ENCODE assay signal across 1 cellular context in the genomic region with DNA sequence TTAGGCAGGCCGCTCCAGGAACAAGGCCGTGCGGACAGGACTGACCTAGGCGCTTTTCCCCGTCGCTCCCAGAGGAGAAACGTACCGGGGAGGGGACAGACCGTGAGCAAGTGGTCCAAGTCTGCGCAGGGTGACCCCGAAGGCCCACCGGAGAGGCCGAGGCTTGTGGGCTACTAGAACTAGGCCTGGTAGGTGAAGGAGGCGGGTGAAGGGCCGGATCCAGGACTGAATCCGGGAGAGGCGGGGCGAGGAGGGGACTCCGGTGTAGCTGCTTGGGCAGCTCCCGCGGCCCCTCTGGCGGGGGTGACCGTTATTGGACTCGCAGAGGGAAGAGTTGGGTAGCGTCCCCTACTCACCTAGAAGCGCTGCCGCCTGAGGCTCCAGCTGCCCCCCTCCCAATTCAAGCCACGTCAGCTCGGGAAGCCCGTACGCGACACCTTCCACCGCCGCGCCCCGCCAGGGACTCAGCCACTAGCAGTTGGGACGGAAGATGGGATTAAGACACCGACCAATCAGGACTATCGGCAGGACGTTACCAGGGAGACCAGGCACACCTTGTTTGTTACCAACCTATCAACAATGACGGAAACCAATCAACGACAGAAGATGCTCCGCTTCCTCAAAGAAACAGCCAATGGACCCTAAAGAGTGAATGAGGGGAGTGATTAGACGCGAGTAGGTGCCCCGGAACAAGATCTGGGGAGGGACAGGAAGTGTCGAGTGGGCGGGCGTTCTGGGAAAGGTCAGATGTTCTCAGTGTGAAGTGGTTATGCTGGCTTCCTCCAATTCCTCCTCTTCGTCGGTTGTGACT.
TF ChIP-seq lines count a peak whose summit lies in the region.

GOLGB1 (minus strand) TSS at position 466 of the 811 bp plus-strand sequence. CDS start 18,770 bp downstream, outside the sequence.

TF ChIP-seq in HepG2, 621 proteins besides CTCF, POLR2A, EP300 and RAD21 (continued from another document and continues in another):
- 0 out of 2 replicates have a peak, but pooled peaks have one; percentile 42 for TF ChIP-seq ZNF142 (CRISPR knock-in tag; IDR thresholded peaks at IDR 0.05)
- no peak for TF ChIP-seq ZBTB21 (CRISPR knock-in tag; IDR thresholded peaks at IDR 0.05)
- TF ChIP-seq, protein P1, sequence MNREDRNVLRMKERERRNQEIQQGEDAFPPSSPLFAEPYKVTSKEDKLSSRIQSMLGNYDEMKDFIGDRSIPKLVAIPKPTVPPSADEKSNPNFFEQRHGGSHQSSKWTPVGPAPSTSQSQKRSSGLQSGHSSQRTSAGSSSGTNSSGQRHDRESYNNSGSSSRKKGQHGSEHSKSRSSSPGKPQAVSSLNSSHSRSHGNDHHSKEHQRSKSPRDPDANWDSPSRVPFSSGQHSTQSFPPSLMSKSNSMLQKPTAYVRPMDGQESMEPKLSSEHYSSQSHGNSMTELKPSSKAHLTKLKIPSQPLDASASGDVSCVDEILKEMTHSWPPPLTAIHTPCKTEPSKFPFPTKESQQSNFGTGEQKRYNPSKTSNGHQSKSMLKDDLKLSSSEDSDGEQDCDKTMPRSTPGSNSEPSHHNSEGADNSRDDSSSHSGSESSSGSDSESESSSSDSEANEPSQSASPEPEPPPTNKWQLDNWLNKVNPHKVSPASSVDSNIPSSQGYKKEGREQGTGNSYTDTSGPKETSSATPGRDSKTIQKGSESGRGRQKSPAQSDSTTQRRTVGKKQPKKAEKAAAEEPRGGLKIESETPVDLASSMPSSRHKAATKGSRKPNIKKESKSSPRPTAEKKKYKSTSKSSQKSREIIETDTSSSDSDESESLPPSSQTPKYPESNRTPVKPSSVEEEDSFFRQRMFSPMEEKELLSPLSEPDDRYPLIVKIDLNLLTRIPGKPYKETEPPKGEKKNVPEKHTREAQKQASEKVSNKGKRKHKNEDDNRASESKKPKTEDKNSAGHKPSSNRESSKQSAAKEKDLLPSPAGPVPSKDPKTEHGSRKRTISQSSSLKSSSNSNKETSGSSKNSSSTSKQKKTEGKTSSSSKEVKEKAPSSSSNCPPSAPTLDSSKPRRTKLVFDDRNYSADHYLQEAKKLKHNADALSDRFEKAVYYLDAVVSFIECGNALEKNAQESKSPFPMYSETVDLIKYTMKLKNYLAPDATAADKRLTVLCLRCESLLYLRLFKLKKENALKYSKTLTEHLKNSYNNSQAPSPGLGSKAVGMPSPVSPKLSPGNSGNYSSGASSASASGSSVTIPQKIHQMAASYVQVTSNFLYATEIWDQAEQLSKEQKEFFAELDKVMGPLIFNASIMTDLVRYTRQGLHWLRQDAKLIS (CRISPR knock-in tag; IDR thresholded peaks at IDR 0.05) = 0 out of 2 replicates have a peak, but pooled peaks have one; percentile 40
- TF ChIP-seq SMARCE1 (IDR thresholded peaks at IDR 0.05; ENCODE audit: borderline replicate concordance) = no peak
- peak; percentile 63; the same call in 1 of the 2 replicates for TF ChIP-seq IRF9 (CRISPR knock-in tag; IDR thresholded peaks at IDR 0.05; ENCODE audit: borderline replicate concordance)
- 0 out of 2 replicates have a peak, but pooled peaks have one; percentile 23 for TF ChIP-seq ZNF337 (CRISPR knock-in tag; IDR thresholded peaks at IDR 0.05; ENCODE audit: borderline replicate concordance, low read depth)
- TF ChIP-seq MTF2 (CRISPR knock-in tag; IDR thresholded peaks at IDR 0.05; ENCODE audit: borderline replicate concordance) = 0 out of 2 replicates have a peak, but pooled peaks have one; percentile 4
- TF ChIP-seq CBX1 (IDR thresholded peaks at IDR 0.05; ENCODE audit: low read depth) = no peak
- TF ChIP-seq BRCA1 (CRISPR knock-in tag; IDR thresholded peaks at IDR 0.05) = peak; percentile 73; the same call in 1 of the 2 replicates
- TF ChIP-seq THAP9 (CRISPR knock-in tag; IDR thresholded peaks at IDR 0.05; ENCODE audit: borderline replicate concordance) = peak; percentile 86; the same call in 1 of the 2 replicates
- TF ChIP-seq RBM39 (IDR thresholded peaks at IDR 0.05; ENCODE audit: low read depth, low read length, poor library complexity, severe bottlenecking) = peak; percentile 67
- TF ChIP-seq HNF1A (IDR thresholded peaks at IDR 0.05; ENCODE audit: low read depth) = peak; percentile 14; the same call in 1 of the 2 replicates
- peak; percentile 24; the same call in 1 of the 2 replicates for TF ChIP-seq HNF1A (CRISPR knock-in tag; IDR thresholded peaks at IDR 0.05; ENCODE audit: borderline replicate concordance)
- peak; percentile 42 for TF ChIP-seq ZNF883 (CRISPR knock-in tag; IDR thresholded peaks at IDR 0.05; ENCODE audit: not compliant biosample characterization)
- 0 out of 2 replicates have a peak, but pooled peaks have one; percentile 14 for TF ChIP-seq KLF11 (CRISPR knock-in tag; IDR thresholded peaks at IDR 0.05)
- TF ChIP-seq, protein P2, sequence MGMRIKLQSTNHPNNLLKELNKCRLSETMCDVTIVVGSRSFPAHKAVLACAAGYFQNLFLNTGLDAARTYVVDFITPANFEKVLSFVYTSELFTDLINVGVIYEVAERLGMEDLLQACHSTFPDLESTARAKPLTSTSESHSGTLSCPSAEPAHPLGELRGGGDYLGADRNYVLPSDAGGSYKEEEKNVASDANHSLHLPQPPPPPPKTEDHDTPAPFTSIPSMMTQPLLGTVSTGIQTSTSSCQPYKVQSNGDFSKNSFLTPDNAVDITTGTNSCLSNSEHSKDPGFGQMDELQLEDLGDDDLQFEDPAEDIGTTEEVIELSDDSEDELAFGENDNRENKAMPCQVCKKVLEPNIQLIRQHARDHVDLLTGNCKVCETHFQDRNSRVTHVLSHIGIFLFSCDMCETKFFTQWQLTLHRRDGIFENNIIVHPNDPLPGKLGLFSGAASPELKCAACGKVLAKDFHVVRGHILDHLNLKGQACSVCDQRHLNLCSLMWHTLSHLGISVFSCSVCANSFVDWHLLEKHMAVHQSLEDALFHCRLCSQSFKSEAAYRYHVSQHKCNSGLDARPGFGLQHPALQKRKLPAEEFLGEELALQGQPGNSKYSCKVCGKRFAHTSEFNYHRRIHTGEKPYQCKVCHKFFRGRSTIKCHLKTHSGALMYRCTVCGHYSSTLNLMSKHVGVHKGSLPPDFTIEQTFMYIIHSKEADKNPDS (CRISPR knock-in tag; IDR thresholded peaks at IDR 0.05) = no peak
- TF ChIP-seq SATB2 (CRISPR knock-in tag; IDR thresholded peaks at IDR 0.05) = peak; percentile 23; the same call in 1 of the 2 replicates
- TF ChIP-seq ZNF737 (CRISPR knock-in tag; IDR thresholded peaks at IDR 0.05; ENCODE audit: borderline replicate concordance) = no peak
- TF ChIP-seq ZNF496 (CRISPR knock-in tag; IDR thresholded peaks at IDR 0.05; ENCODE audit: insufficient replicate concordance) = no peak
- peak; percentile 48; the same call in 1 of the 2 replicates for TF ChIP-seq ZNF740 (CRISPR knock-in tag; IDR thresholded peaks at IDR 0.05)
- TF ChIP-seq KLF12 (CRISPR knock-in tag; IDR thresholded peaks at IDR 0.05; ENCODE audit: borderline replicate concordance) = peak; percentile 28; the same call in 1 of the 2 replicates
- peak; percentile 94 for TF ChIP-seq SPEN (CRISPR knock-in tag; IDR thresholded peaks at IDR 0.05; ENCODE audit: low read depth)
- TF ChIP-seq ZBTB38 (CRISPR knock-in tag; IDR thresholded peaks at IDR 0.05) = no peak; the same call in 1 of the 2 replicates
- no peak for TF ChIP-seq ZNF24 (IDR thresholded peaks at IDR 0.05)
- no peak; the same call in 1 of the 2 replicates for TF ChIP-seq FOXM1 (CRISPR knock-in tag; IDR thresholded peaks at IDR 0.05)
- TF ChIP-seq CCDC6 (CRISPR knock-in tag; IDR thresholded peaks at IDR 0.05) = no peak
- 0 out of 2 replicates have a peak, but pooled peaks have one; percentile 52 for TF ChIP-seq ZNF839 (CRISPR knock-in tag; IDR thresholded peaks at IDR 0.05; ENCODE audit: borderline replicate concordance)
